Comparison of ENCODE assay signal across 1 cellular context in the genomic region with DNA sequence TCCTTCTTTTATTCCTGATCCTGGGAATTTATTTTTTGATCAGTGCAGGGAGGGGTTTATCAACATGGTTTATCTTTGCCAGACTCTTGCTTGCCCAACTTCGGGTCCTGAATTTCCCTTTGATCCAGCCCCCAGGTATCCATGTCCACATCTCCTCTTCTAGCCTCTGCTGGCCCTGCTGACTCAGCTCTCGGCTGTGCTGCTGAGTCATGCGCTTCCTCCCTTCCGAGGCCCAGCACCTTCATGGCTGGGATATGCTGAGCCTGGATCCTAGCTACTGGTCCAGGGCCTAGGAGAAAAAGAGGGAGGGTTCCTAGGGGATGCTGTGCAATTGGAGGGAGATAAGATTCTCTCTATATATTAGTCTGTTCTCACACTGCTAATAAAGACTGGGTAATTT.
TF ChIP-seq lines count a peak whose summit lies in the region.

No MANE protein-coding gene starts in this region.

TF ChIP-seq in K562, 482 proteins besides CTCF, POLR2A, EP300 and RAD21 (continues in another document):
- TF ChIP-seq, protein P1, sequence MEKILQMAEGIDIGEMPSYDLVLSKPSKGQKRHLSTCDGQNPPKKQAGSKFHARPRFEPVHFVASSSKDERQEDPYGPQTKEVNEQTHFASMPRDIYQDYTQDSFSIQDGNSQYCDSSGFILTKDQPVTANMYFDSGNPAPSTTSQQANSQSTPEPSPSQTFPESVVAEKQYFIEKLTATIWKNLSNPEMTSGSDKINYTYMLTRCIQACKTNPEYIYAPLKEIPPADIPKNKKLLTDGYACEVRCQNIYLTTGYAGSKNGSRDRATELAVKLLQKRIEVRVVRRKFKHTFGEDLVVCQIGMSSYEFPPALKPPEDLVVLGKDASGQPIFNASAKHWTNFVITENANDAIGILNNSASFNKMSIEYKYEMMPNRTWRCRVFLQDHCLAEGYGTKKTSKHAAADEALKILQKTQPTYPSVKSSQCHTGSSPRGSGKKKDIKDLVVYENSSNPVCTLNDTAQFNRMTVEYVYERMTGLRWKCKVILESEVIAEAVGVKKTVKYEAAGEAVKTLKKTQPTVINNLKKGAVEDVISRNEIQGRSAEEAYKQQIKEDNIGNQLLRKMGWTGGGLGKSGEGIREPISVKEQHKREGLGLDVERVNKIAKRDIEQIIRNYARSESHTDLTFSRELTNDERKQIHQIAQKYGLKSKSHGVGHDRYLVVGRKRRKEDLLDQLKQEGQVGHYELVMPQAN (IDR thresholded peaks at IDR 0.05; ENCODE audit: borderline replicate concordance), result no peak
- TF ChIP-seq JUN (IDR thresholded peaks at IDR 0.05; ENCODE audit: borderline replicate concordance, low read depth, low read length) (peak; percentile 18; the same call in 1 of the 2 replicates), JUN (CRISPR knock-in tag; IDR thresholded peaks at IDR 0.05; ENCODE audit: borderline replicate concordance) (no peak), GTF2F1 (IDR thresholded peaks at IDR 0.05; ENCODE audit: low read depth, low read length) (no peak), KLF13 (tag; IDR thresholded peaks at IDR 0.05; ENCODE audit: borderline replicate concordance, low read depth) (no peak), MAFF (IDR thresholded peaks at IDR 0.05; ENCODE audit: low read length) (peak; percentile 85), ZNF23 (CRISPR knock-in tag; IDR thresholded peaks at IDR 0.05) (no peak), SREBF2 (CRISPR knock-in tag; IDR thresholded peaks at IDR 0.05) (no peak), NFE2L1 (tag; IDR thresholded peaks at IDR 0.05; ENCODE audit: borderline replicate concordance, low read depth) (peak; percentile 31; the same call in 1 of the 2 replicates), DPF2 (IDR thresholded peaks at IDR 0.05) (peak; percentile 46; the same call in 1 of the 2 replicates), BACH1 (tag; IDR thresholded peaks at IDR 0.05) (peak; percentile 80; the same call in 1 of the 2 replicates), ZNF133 (CRISPR knock-in tag; IDR thresholded peaks at IDR 0.05) (no peak), JUND (IDR thresholded peaks at IDR 0.05; ENCODE audit: borderline replicate concordance, low read depth, low read length) (peak; percentile 63), JUND (tag; IDR thresholded peaks at IDR 0.05; ENCODE audit: borderline replicate concordance, low read depth, low read length) (peak; percentile 19; the same call in 1 of the 3 replicates), TAF15 (IDR thresholded peaks at IDR 0.05; ENCODE audit: low read depth, low read length) (no peak), MECOM (CRISPR knock-in tag; IDR thresholded peaks at IDR 0.05) (no peak), ZNF316 (IDR thresholded peaks at IDR 0.05) (peak; percentile 97), ZNF24 (IDR thresholded peaks at IDR 0.05) (no peak), ZBED1 (IDR thresholded peaks at IDR 0.05) (no peak), KLF16 (IDR thresholded peaks at IDR 0.05) (no peak), C11orf30 (IDR thresholded peaks at IDR 0.05; ENCODE audit: low read depth) (peak; percentile 97), MYC (IDR thresholded peaks at IDR 0.05; ENCODE audit: low read depth, low read length) (no peak), MYC (CRISPR knock-in tag; IDR thresholded peaks at IDR 0.05; ENCODE audit: borderline replicate concordance, low read depth) (no peak), ZNF184 (CRISPR knock-in tag; IDR thresholded peaks at IDR 0.05) (no peak), RB1 (IDR thresholded peaks at IDR 0.05; ENCODE audit: low read depth) (no peak), MAFK (IDR thresholded peaks at IDR 0.05; ENCODE audit: low read length) (peak; percentile 89), ZNF707 (CRISPR knock-in tag; conservative IDR thresholded peaks at IDR 0.05) (no peak), NFRKB (IDR thresholded peaks at IDR 0.05; ENCODE audit: low read depth) (no peak), MAFG (tag; conservative IDR thresholded peaks at IDR 0.05) (peak; percentile 93), FOSL1 (tag; conservative IDR thresholded peaks at IDR 0.05) (peak; percentile 56), FUS (optimal IDR thresholded peaks at IDR 0.05; ENCODE audit: low read depth, low read length) (no peak), ZBTB1 (CRISPR knock-in tag; IDR thresholded peaks at IDR 0.05; ENCODE audit: borderline replicate concordance, low read depth) (no peak), KDM4B (IDR thresholded peaks at IDR 0.05; ENCODE audit: borderline replicate concordance in 2 of 2, low read depth in 1 of 2) (no peak), NFE2 (IDR thresholded peaks at IDR 0.05; ENCODE audit: low read depth) (peak; percentile 89), ARID1B (IDR thresholded peaks at IDR 0.05) (0 out of 2 replicates have a peak, but pooled peaks have one; percentile 12), ZNF551 (CRISPR knock-in tag; IDR thresholded peaks at IDR 0.05) (no peak)
- TF ChIP-seq, protein P2, sequence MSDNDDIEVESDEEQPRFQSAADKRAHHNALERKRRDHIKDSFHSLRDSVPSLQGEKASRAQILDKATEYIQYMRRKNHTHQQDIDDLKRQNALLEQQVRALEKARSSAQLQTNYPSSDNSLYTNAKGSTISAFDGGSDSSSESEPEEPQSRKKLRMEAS (CRISPR knock-in tag; IDR thresholded peaks at IDR 0.05), result no peak
- TF ChIP-seq, protein P3, sequence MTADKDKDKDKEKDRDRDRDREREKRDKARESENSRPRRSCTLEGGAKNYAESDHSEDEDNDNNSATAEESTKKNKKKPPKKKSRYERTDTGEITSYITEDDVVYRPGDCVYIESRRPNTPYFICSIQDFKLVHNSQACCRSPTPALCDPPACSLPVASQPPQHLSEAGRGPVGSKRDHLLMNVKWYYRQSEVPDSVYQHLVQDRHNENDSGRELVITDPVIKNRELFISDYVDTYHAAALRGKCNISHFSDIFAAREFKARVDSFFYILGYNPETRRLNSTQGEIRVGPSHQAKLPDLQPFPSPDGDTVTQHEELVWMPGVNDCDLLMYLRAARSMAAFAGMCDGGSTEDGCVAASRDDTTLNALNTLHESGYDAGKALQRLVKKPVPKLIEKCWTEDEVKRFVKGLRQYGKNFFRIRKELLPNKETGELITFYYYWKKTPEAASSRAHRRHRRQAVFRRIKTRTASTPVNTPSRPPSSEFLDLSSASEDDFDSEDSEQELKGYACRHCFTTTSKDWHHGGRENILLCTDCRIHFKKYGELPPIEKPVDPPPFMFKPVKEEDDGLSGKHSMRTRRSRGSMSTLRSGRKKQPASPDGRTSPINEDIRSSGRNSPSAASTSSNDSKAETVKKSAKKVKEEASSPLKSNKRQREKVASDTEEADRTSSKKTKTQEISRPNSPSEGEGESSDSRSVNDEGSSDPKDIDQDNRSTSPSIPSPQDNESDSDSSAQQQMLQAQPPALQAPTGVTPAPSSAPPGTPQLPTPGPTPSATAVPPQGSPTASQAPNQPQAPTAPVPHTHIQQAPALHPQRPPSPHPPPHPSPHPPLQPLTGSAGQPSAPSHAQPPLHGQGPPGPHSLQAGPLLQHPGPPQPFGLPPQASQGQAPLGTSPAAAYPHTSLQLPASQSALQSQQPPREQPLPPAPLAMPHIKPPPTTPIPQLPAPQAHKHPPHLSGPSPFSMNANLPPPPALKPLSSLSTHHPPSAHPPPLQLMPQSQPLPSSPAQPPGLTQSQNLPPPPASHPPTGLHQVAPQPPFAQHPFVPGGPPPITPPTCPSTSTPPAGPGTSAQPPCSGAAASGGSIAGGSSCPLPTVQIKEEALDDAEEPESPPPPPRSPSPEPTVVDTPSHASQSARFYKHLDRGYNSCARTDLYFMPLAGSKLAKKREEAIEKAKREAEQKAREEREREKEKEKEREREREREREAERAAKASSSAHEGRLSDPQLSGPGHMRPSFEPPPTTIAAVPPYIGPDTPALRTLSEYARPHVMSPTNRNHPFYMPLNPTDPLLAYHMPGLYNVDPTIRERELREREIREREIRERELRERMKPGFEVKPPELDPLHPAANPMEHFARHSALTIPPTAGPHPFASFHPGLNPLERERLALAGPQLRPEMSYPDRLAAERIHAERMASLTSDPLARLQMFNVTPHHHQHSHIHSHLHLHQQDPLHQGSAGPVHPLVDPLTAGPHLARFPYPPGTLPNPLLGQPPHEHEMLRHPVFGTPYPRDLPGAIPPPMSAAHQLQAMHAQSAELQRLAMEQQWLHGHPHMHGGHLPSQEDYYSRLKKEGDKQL (CRISPR knock-in tag; IDR thresholded peaks at IDR 0.05; ENCODE audit: borderline replicate concordance), result no peak
- TF ChIP-seq, protein P4, sequence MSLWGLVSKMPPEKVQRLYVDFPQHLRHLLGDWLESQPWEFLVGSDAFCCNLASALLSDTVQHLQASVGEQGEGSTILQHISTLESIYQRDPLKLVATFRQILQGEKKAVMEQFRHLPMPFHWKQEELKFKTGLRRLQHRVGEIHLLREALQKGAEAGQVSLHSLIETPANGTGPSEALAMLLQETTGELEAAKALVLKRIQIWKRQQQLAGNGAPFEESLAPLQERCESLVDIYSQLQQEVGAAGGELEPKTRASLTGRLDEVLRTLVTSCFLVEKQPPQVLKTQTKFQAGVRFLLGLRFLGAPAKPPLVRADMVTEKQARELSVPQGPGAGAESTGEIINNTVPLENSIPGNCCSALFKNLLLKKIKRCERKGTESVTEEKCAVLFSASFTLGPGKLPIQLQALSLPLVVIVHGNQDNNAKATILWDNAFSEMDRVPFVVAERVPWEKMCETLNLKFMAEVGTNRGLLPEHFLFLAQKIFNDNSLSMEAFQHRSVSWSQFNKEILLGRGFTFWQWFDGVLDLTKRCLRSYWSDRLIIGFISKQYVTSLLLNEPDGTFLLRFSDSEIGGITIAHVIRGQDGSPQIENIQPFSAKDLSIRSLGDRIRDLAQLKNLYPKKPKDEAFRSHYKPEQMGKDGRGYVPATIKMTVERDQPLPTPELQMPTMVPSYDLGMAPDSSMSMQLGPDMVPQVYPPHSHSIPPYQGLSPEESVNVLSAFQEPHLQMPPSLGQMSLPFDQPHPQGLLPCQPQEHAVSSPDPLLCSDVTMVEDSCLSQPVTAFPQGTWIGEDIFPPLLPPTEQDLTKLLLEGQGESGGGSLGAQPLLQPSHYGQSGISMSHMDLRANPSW (CRISPR knock-in tag; IDR thresholded peaks at IDR 0.05), result no peak
- TF ChIP-seq, protein P5, sequence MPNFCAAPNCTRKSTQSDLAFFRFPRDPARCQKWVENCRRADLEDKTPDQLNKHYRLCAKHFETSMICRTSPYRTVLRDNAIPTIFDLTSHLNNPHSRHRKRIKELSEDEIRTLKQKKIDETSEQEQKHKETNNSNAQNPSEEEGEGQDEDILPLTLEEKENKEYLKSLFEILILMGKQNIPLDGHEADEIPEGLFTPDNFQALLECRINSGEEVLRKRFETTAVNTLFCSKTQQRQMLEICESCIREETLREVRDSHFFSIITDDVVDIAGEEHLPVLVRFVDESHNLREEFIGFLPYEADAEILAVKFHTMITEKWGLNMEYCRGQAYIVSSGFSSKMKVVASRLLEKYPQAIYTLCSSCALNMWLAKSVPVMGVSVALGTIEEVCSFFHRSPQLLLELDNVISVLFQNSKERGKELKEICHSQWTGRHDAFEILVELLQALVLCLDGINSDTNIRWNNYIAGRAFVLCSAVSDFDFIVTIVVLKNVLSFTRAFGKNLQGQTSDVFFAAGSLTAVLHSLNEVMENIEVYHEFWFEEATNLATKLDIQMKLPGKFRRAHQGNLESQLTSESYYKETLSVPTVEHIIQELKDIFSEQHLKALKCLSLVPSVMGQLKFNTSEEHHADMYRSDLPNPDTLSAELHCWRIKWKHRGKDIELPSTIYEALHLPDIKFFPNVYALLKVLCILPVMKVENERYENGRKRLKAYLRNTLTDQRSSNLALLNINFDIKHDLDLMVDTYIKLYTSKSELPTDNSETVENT (CRISPR knock-in tag; IDR thresholded peaks at IDR 0.05), result no peak
- TF ChIP-seq, protein P6, sequence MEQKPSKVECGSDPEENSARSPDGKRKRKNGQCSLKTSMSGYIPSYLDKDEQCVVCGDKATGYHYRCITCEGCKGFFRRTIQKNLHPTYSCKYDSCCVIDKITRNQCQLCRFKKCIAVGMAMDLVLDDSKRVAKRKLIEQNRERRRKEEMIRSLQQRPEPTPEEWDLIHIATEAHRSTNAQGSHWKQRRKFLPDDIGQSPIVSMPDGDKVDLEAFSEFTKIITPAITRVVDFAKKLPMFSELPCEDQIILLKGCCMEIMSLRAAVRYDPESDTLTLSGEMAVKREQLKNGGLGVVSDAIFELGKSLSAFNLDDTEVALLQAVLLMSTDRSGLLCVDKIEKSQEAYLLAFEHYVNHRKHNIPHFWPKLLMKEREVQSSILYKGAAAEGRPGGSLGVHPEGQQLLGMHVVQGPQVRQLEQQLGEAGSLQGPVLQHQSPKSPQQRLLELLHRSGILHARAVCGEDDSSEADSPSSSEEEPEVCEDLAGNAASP (IDR thresholded peaks at IDR 0.05), result no peak
- TF ChIP-seq, protein P7, sequence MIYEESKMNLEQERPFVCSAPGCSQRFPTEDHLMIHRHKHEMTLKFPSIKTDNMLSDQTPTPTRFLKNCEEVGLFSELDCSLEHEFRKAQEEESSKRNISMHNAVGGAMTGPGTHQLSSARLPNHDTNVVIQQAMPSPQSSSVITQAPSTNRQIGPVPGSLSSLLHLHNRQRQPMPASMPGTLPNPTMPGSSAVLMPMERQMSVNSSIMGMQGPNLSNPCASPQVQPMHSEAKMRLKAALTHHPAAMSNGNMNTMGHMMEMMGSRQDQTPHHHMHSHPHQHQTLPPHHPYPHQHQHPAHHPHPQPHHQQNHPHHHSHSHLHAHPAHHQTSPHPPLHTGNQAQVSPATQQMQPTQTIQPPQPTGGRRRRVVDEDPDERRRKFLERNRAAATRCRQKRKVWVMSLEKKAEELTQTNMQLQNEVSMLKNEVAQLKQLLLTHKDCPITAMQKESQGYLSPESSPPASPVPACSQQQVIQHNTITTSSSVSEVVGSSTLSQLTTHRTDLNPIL (CRISPR knock-in tag; IDR thresholded peaks at IDR 0.05), result no peak
- TF ChIP-seq, protein P8, sequence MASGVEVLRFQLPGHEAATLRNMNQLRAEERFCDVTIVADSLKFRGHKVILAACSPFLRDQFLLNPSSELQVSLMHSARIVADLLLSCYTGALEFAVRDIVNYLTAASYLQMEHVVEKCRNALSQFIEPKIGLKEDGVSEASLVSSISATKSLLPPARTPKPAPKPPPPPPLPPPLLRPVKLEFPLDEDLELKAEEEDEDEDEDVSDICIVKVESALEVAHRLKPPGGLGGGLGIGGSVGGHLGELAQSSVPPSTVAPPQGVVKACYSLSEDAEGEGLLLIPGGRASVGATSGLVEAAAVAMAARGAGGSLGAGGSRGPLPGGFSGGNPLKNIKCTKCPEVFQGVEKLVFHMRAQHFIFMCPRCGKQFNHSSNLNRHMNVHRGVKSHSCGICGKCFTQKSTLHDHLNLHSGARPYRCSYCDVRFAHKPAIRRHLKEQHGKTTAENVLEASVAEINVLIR (CRISPR knock-in tag; IDR thresholded peaks at IDR 0.05), result no peak
- TF ChIP-seq, protein P9, sequence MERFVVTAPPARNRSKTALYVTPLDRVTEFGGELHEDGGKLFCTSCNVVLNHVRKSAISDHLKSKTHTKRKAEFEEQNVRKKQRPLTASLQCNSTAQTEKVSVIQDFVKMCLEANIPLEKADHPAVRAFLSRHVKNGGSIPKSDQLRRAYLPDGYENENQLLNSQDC (CRISPR knock-in tag; IDR thresholded peaks at IDR 0.05), result no peak
- TF ChIP-seq, protein P10, sequence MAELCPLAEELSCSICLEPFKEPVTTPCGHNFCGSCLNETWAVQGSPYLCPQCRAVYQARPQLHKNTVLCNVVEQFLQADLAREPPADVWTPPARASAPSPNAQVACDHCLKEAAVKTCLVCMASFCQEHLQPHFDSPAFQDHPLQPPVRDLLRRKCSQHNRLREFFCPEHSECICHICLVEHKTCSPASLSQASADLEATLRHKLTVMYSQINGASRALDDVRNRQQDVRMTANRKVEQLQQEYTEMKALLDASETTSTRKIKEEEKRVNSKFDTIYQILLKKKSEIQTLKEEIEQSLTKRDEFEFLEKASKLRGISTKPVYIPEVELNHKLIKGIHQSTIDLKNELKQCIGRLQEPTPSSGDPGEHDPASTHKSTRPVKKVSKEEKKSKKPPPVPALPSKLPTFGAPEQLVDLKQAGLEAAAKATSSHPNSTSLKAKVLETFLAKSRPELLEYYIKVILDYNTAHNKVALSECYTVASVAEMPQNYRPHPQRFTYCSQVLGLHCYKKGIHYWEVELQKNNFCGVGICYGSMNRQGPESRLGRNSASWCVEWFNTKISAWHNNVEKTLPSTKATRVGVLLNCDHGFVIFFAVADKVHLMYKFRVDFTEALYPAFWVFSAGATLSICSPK (IDR thresholded peaks at IDR 0.05; ENCODE audit: borderline replicate concordance), result no peak
